In the genomic region with DNA sequence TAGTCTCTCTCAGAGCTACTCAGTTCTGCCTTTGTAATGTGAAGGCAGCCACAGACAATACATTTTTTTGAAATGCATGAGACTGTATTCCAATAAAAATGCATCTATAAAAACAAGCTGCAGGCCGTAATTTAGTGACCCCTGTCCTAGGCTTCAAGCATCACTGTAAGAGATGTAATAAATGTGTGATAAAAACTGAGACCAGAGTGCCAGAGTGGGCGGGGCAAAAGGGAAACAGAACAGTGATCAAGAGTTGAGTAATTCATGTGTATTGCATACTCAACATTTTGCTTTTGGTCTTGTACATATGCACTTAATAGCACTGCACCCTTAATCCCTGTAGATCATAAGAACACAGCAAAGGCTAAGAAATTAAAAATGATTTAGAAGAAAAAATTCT, we compare ENCODE assay signal across 20 cellular contexts.
DNase-seq lines count a peak whose midpoint lies in the region; ATAC-seq, FAIRE-seq and TF ChIP-seq lines count a peak whose summit lies in the region.
"Had no signal": no experiment of that assay in that cellular context is flagged by ENCODE, and none has a peak within 500 bp of the region (broad histone marks: within the 10 kb centered on the region; RNA-seq: fewer than 3 reads in every experiment).

No MANE protein-coding gene starts in this region.

- H3K27ac ChIP-seq in PC-3 (ENCODE audit: low read length) = no peak overlapping the region
- H3K27ac ChIP-seq in small intestine (ENCODE audit: low read depth in 1 of 2, low read length in 1 of 2) = no peak overlapping the region
- H3K27ac ChIP-seq in CD4-positive, alpha-beta memory T cell (ENCODE audit: low read depth, low read length) = no peak overlapping the region
- H3K27ac ChIP-seq: HL-60 had no signal

- WGBS in small intestine, 3 donors = 13 to 45% (median 25%) methylated on average over 2 of the region's 2 CpGs
- WGBS in lower leg skin, 2 donors = 72 to 78% methylated on average over 2 of the region's 2 CpGs

- H2AFZ ChIP-seq in PC-3 (ENCODE audit: low read length) = no peak overlapping the region

- CTCF ChIA-PET in PC-3 (lab: Charles Lee) = no interaction called here
- CTCF ChIA-PET in CD4-positive, alpha-beta memory T cell (lab: Charles Lee; ENCODE audit: partially characterized antibody) = no interaction called here

- H3K27me3 Mint-ChIP-seq in CD4-positive, alpha-beta memory T cell = no peaks in the 10 kb centered on the region
- H3K27me3 Mint-ChIP-seq: CD4-positive, CD25-positive, alpha-beta regulatory T cell had no signal

- intact Hi-C loops in PC-3 (cut with micrococcal nuclease) = no loop called here
- intact Hi-C loops in CD4-positive, alpha-beta memory T cell (cut with micrococcal nuclease) = no loop called here
- intact Hi-C loops in lower leg skin (cut with DNase I; ENCODE audit: low total_unique reads) = no loop called here

- FAIRE-seq in small intestine (lab: Jason Lieb, UNC) (no peak), GM12891 (lab: Jason Lieb, UNC) (no peak)
- FAIRE-seq: GM12892, H54, HTR-8/SVneo had no signal

- DNase-seq in GM03348 (ENCODE audit: low spot score) = peak; percentile 18
- DNase-seq in PC-3 = peak; percentile 9
- DNase-seq in fibroblast of villous mesenchyme (ENCODE audit: low read depth) = peak; percentile 11
- DNase-seq in small intestine = peak; percentile 76
- no peak for DNase-seq in GM12891 (ENCODE audit: insufficient read length, low spot score)
- DNase-seq in CD4-positive, alpha-beta memory T cell = no peak
- no peak for DNase-seq in lower leg skin (ENCODE audit: low spot score in 2 of 2)
- no peak for DNase-seq in GDM1 (lab: John Stamatoyannopoulos, UW)
- DNase-seq: AML-193; Calu3; CD4-positive, CD25-positive, alpha-beta regulatory T cell; DMS53; NCI-H187 treated with DMSO at 0.1 percent for 48 hours; NCI-H446 treated with DMSO at 0.1 percent for 48 hours; NCI-H748 treated with DMSO at 0.1 percent for 48 hours; SW 1271 had no signal

- H3F3A ChIP-seq in PC-3 (ENCODE audit: low read length, unreplicated experiment) = no peaks in the 10 kb centered on the region

- no peaks in the 10 kb centered on the region for H3K36me3 ChIP-seq in PC-3 (ENCODE audit: low read depth, low read length)
- no peaks in the 10 kb centered on the region for H3K36me3 ChIP-seq in small intestine (ENCODE audit: control insufficient read depth in 2 of 2, insufficient read depth in 2 of 2, low read length in 2 of 2)
- H3K36me3 ChIP-seq in CD4-positive, alpha-beta memory T cell (ENCODE audit: insufficient read depth, low read length) = no peaks in the 10 kb centered on the region

- H3K4me3 Mint-ChIP-seq in CD4-positive, alpha-beta memory T cell = no peak overlapping the region
- H3K4me3 Mint-ChIP-seq: CD4-positive, CD25-positive, alpha-beta regulatory T cell had no signal

- no TSS peak for BruUV-seq in PC-3 (replicated peaks; lab: Mats Ljungman, UMichigan)

- peak; percentile 56 for ATAC-seq in PC-3

- no peak for TF ChIP-seq CTCF in PC-3 (conservative IDR thresholded peaks at IDR 0.05; ENCODE audit: low read depth, low read length)
- TF ChIP-seq CTCF in fibroblast of villous mesenchyme (IDR thresholded peaks at IDR 0.05; ENCODE audit: insufficient read depth, low read depth, low read length) = no peak
- no peak for TF ChIP-seq CTCF in lower leg skin (IDR thresholded peaks at IDR 0.05)

- POLR2A ChIA-PET in PC-3 (lab: Charles Lee; ENCODE audit: unreplicated experiment) = no interaction called here
- POLR2A ChIA-PET in CD4-positive, alpha-beta memory T cell (lab: Charles Lee; ENCODE audit: partially characterized antibody) = no interaction called here

- no peaks in the 10 kb centered on the region for H3K9me3 ChIP-seq in PC-3 (ENCODE audit: low read length)
- no peaks in the 10 kb centered on the region for H3K9me3 ChIP-seq in small intestine (ENCODE audit: control insufficient read depth, low read depth)
- H3K9me3 ChIP-seq in CD4-positive, alpha-beta memory T cell (ENCODE audit: control insufficient read depth in 1 of 2, low read length in 2 of 2) = no peaks in the 10 kb centered on the region

- H3K79me2 ChIP-seq in PC-3 (ENCODE audit: low read length) = no peaks in the 10 kb centered on the region

- H3K4me1 ChIP-seq in PC-3 (ENCODE audit: insufficient read depth, low read length) (no peaks in the 10 kb centered on the region), small intestine (ENCODE audit: control insufficient read depth in 2 of 2, insufficient read depth in 1 of 2, low read depth in 1 of 2, low read length in 1 of 2) (no peaks in the 10 kb centered on the region)
- no peaks in the 10 kb centered on the region for H3K4me1 ChIP-seq in CD4-positive, alpha-beta memory T cell (ENCODE audit: insufficient read depth, low read length)

- no peaks in the 10 kb centered on the region for H3K27me3 ChIP-seq in PC-3 (ENCODE audit: low read length)
- no peaks in the 10 kb centered on the region for H3K27me3 ChIP-seq in small intestine (ENCODE audit: control insufficient read depth in 2 of 2, insufficient read depth in 2 of 2, low read length in 2 of 2)
- no peaks in the 10 kb centered on the region for H3K27me3 ChIP-seq in CD4-positive, alpha-beta memory T cell (ENCODE audit: insufficient read depth, low read length)

- H3K4me1 Mint-ChIP-seq in CD4-positive, alpha-beta memory T cell = no peaks in the 10 kb centered on the region
- H3K4me1 Mint-ChIP-seq: CD4-positive, CD25-positive, alpha-beta regulatory T cell had no signal

- H3K9me3 Mint-ChIP-seq in CD4-positive, alpha-beta memory T cell = peaks cover 0 to 5% (median under 1%) of the 10 kb centered on the region in 8 donors

- H3K4me3 ChIP-seq in PC-3 (ENCODE audit: low read length) = no peak overlapping the region
- H3K4me3 ChIP-seq in fibroblast of villous mesenchyme (ENCODE audit: low read depth, low read length) = no peak overlapping the region
- H3K4me3 ChIP-seq in small intestine (ENCODE audit: low read depth in 1 of 2, low read length in 2 of 2) = no peak overlapping the region
- no peak overlapping the region for H3K4me3 ChIP-seq in CD4-positive, alpha-beta memory T cell (ENCODE audit: low read length in 2 of 2)
- H3K4me3 ChIP-seq in lower leg skin (ENCODE audit: low read depth, poor library complexity, severe bottlenecking) = no peak overlapping the region

- H3K27ac Mint-ChIP-seq in CD4-positive, alpha-beta memory T cell = no peak overlapping the region
- H3K27ac Mint-ChIP-seq: CD4-positive, CD25-positive, alpha-beta regulatory T cell had no signal

- no peaks in the 10 kb centered on the region for H3K9me2 ChIP-seq in PC-3 (replicated peaks; ENCODE audit: low read length)

- H3K4me2 ChIP-seq in PC-3 (ENCODE audit: low read length) = no peak overlapping the region

- TF ChIP-seq POLR2A in GM12891 (IDR thresholded peaks at IDR 0.05; ENCODE audit: low read depth, low read length) (no peak), lower leg skin (IDR thresholded peaks at IDR 0.05) (no peak)

- no peaks in the 10 kb centered on the region for H3K36me3 Mint-ChIP-seq in CD4-positive, alpha-beta memory T cell
- H3K36me3 Mint-ChIP-seq: CD4-positive, CD25-positive, alpha-beta regulatory T cell had no signal

- H3K9ac ChIP-seq in PC-3 (ENCODE audit: low read length) = no peak overlapping the region

- H4K20me1 ChIP-seq in PC-3 (ENCODE audit: low read length) = no peaks in the 10 kb centered on the region

TF ChIP-seq in GM12891, 5 proteins besides CTCF, POLR2A, EP300 and RAD21:
- TF ChIP-seq POU2F2 (IDR thresholded peaks at IDR 0.05; ENCODE audit: low read depth, low read length) (no peak), TAF1 (IDR thresholded peaks at IDR 0.05; ENCODE audit: low read depth, low read length) (no peak), SPI1 (IDR thresholded peaks at IDR 0.05; ENCODE audit: low read depth, low read length) (no peak), POLR2AphosphoS5 (IDR thresholded peaks at IDR 0.05; ENCODE audit: low read depth, low read length) (no peak), PAX5 (IDR thresholded peaks at IDR 0.05; ENCODE audit: insufficient read depth, low read length, severe bottlenecking) (no peak)
TF ChIP-seq in GM12891: peak in this region for 0.

Comparison
In these comparisons a context has a peak if more than half of its experiments do, and no peak if none do; other contexts are left out.
1. DNase-seq: peak in GM03348 (single experiment), PC-3 (single experiment), fibroblast of villous mesenchyme (single experiment) and small intestine (single experiment); none in GM12891 (single experiment), CD4-positive, alpha-beta memory T cell (0 of 5), lower leg skin (0 of 2) and GDM1 (single experiment).